14 cellular contexts compared by ENCODE assay signal in the genomic region with DNA sequence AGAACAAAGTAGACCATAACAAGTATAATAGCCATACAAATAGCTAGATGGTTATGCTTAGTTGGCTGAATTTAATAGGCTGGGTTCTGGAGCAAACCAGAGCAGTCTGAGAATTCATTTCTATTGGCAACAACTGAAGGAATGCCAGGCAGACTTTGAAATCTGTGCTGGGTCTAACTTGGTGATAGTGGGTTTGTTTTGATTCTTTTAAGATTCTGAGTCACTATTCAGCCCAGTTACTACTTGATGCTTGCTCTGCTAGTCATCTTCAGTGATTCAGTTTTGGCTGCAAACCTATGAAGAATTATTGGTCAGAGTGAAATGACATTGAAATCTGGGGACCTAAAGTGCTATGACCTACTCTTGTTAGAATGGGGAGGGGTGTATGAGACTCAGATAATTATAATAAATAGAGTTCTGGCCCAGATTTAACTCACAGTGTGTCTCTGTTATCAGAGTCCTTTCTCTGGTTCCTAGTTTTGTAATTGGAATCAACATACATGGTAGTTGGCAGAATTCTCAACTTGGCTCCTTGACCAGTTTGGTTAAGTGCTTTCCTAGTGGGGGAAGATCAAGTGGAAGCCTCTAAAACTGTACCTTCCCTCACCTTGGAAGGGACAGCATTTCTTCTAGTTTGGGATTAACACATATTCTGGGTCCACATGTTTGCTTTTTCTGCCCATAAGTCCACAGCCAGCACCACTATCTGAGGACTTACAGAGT. TPM values are rescaled to one million over a fixed set of nuclear protein-coding genes. Genes with fewer than 3 reads are reported as not detected.
DNase-seq lines count a peak whose midpoint lies in the region; ATAC-seq, FAIRE-seq and TF ChIP-seq lines count a peak whose summit lies in the region.
"Had no signal": no experiment of that assay in that cellular context is flagged by ENCODE, and none has a peak within 500 bp of the region (broad histone marks: within the 10 kb centered on the region; RNA-seq: fewer than 3 reads in every experiment).

No MANE protein-coding gene starts in this region.

- no peaks in the 10 kb centered on the region for H3K9me3 Mint-ChIP-seq in activated CD8-positive, alpha-beta T cell treated with anti-CD3 and anti-CD28 coated beads, Interleukin-2, amount 10 ng/mL, durations not matched to agents 7 days and 5 days (ENCODE audit: insufficient read depth)

- POLR2A ChIA-PET in PC-3 (lab: Charles Lee; ENCODE audit: unreplicated experiment) (no interaction called here), endothelial cell of umbilical vein (lab: Charles Lee) (interaction anchor here (0.6 kb wide), 2 partner anchors 40 to 51 kb away, joined by 3 read pairs; no protein-coding TSS in a partner anchor)
- POLR2A ChIA-PET in activated CD8-positive, alpha-beta T cell treated with anti-CD3 and anti-CD28 coated beads, Interleukin-2, amount 10 ng/mL, durations not matched to agents 7 days and 5 days (lab: Charles Lee): no interaction called here

- H3K36me3 Mint-ChIP-seq in activated CD8-positive, alpha-beta T cell treated with anti-CD3 and anti-CD28 coated beads, Interleukin-2, amount 10 ng/mL, durations not matched to agents 7 days and 5 days (ENCODE audit: low read depth): peaks cover 4% of the 10 kb centered on the region

- H3K27ac ChIP-seq in PC-3 (ENCODE audit: low read length) (peak overlapping the region; percentile 15), endothelial cell of umbilical vein (ENCODE audit: insufficient read depth, low read depth, low read length) (no peak overlapping the region), osteoblast (ENCODE audit: low read depth, low read length) (peak overlapping the region; percentile 80)

- dilution Hi-C loops in endothelial cell of umbilical vein (cut with MboI; ENCODE audit: extremely low pct_ligation_motif_present, low sequenced_read_pairs): no loop called here

- H4K20me1 ChIP-seq in PC-3 (ENCODE audit: low read length) (peaks cover 24% of the 10 kb centered on the region), endothelial cell of umbilical vein (replicated peaks; ENCODE audit: control insufficient read depth, extremely low read depth, insufficient read depth, low read length) (peaks cover 4% of the 10 kb centered on the region), osteoblast (ENCODE audit: insufficient read depth, low read length) (peaks cover 7% of the 10 kb centered on the region)

- H3K27ac Mint-ChIP-seq in activated CD8-positive, alpha-beta T cell treated with anti-CD3 and anti-CD28 coated beads, Interleukin-2, amount 10 ng/mL, durations not matched to agents 7 days and 5 days: no peak overlapping the region

- H3K4me2 ChIP-seq in PC-3 (ENCODE audit: low read length) (peak overlapping the region; percentile 30), endothelial cell of umbilical vein (ENCODE audit: insufficient read depth, low read length) (no peak overlapping the region), osteoblast (ENCODE audit: insufficient read depth, low read length) (peak overlapping the region; percentile 63)

- ATAC-seq in PC-3 (peak; percentile 76), GM19035 (IDR thresholded peaks at IDR 0.05; ENCODE audit: unreplicated experiment) (no peak), GM19452 (IDR thresholded peaks at IDR 0.05; ENCODE audit: unreplicated experiment) (no peak)
- no peak for ATAC-seq in activated CD8-positive, alpha-beta T cell treated with anti-CD3 and anti-CD28 coated beads, Interleukin-2, amount 10 ng/mL, durations not matched to agents 7 days and 5 days

- peaks cover 9% of the 10 kb centered on the region for H3F3A ChIP-seq in PC-3 (ENCODE audit: low read length, unreplicated experiment)

- H3K4me1 ChIP-seq in PC-3 (ENCODE audit: insufficient read depth, low read length) (peaks cover 44% of the 10 kb centered on the region), endothelial cell of umbilical vein (ENCODE audit: control insufficient read depth, extremely low read depth, insufficient read depth, low read length) (peaks cover 17% of the 10 kb centered on the region), osteoblast (ENCODE audit: insufficient read depth, low read length) (peaks cover 32% of the 10 kb centered on the region)

- H3K9ac ChIP-seq in PC-3 (ENCODE audit: low read length) (no peak overlapping the region), endothelial cell of umbilical vein (replicated peaks; ENCODE audit: extremely low read depth, insufficient read depth, low read length) (no peak overlapping the region)

- H3K4me1 Mint-ChIP-seq in activated CD8-positive, alpha-beta T cell treated with anti-CD3 and anti-CD28 coated beads, Interleukin-2, amount 10 ng/mL, durations not matched to agents 7 days and 5 days (ENCODE audit: low read depth): no peaks in the 10 kb centered on the region

- intact Hi-C loops in PC-3 (cut with micrococcal nuclease) (loop anchor here (5.0 kb wide), 2 partner anchors 56 to 154 kb away; partner anchors contain the start of gene SIX4), endothelial cell of umbilical vein (cut with micrococcal nuclease) (no loop called here)

- FAIRE-seq in endothelial cell of umbilical vein (lab: Jason Lieb, UNC): no peak
- FAIRE-seq: H1, islet of Langerhans had no signal

- H3K4me3 ChIP-seq in PC-3 (ENCODE audit: low read length) (no peak overlapping the region), endothelial cell of umbilical vein (replicated peaks in 1 of 3; ENCODE audit: insufficient read depth in 1 of 3, low read depth in 1 of 3, low read length in 3 of 3) (no peak overlapping the region), osteoblast (ENCODE audit: insufficient read depth, low read length) (no peak overlapping the region)
- H3K4me3 ChIP-seq: adrenal gland had no signal

- H3K9me3 ChIP-seq in PC-3 (ENCODE audit: low read length) (no peaks in the 10 kb centered on the region), endothelial cell of umbilical vein (replicated peaks; ENCODE audit: control insufficient read depth, insufficient read depth, low read length) (no peaks in the 10 kb centered on the region), osteoblast (ENCODE audit: low read depth, low read length) (no peaks in the 10 kb centered on the region)
- H3K9me3 ChIP-seq: adrenal gland had no signal

- BruUV-seq in PC-3 (replicated peaks; lab: Mats Ljungman, UMichigan) (no TSS peak), endothelial cell of umbilical vein (replicated peaks; lab: Mats Ljungman, UMichigan) (no TSS peak)

- H3K36me3 ChIP-seq in PC-3 (ENCODE audit: low read depth, low read length) (no peaks in the 10 kb centered on the region), endothelial cell of umbilical vein (ENCODE audit: control insufficient read depth in 2 of 2, extremely low read depth in 1 of 2, insufficient read depth in 2 of 2, low read length in 2 of 2) (no peaks in the 10 kb centered on the region), osteoblast (ENCODE audit: insufficient read depth, low read length) (no peaks in the 10 kb centered on the region)
- H3K36me3 ChIP-seq: adrenal gland had no signal

- no peaks in the 10 kb centered on the region for H3K9me2 ChIP-seq in PC-3 (replicated peaks; ENCODE audit: low read length)

- no peak for TF ChIP-seq POLR2A in endothelial cell of umbilical vein (IDR thresholded peaks at IDR 0.05; ENCODE audit: low read depth, low read length)

- DNase-seq in AG20443 (ENCODE audit: low spot score) (peak; percentile 81), PC-3 (peak; percentile 91), endothelial cell of umbilical vein (ENCODE audit: low read depth, low spot score) (peak; percentile 8), osteoblast (ENCODE audit: insufficient read length, low spot score, missing footprints) (peak; percentile 91), LoVo (ENCODE audit: low spot score) (no peak)
- DNase-seq in activated CD8-positive, alpha-beta T cell treated with anti-CD3 and anti-CD28 coated beads, Interleukin-2, amount 10 ng/mL, durations not matched to agents 7 days and 5 days: no peak
- DNase-seq: COR-L47, NCI-H187, T-helper 2 cell had no signal

- CTCF ChIA-PET in PC-3 (lab: Charles Lee): no interaction called here
- CTCF ChIA-PET in endothelial cell of umbilical vein (lab: Charles Lee): no interaction called here
- CTCF ChIA-PET in activated CD8-positive, alpha-beta T cell treated with anti-CD3 and anti-CD28 coated beads, Interleukin-2, amount 10 ng/mL, durations not matched to agents 7 days and 5 days (lab: Charles Lee): no interaction called here

- H3K27me3 Mint-ChIP-seq in activated CD8-positive, alpha-beta T cell treated with anti-CD3 and anti-CD28 coated beads, Interleukin-2, amount 10 ng/mL, durations not matched to agents 7 days and 5 days (ENCODE audit: low read depth): no peaks in the 10 kb centered on the region

- H3K4me3 Mint-ChIP-seq in activated CD8-positive, alpha-beta T cell treated with anti-CD3 and anti-CD28 coated beads, Interleukin-2, amount 10 ng/mL, durations not matched to agents 7 days and 5 days: no peak overlapping the region

- no peaks in the 10 kb centered on the region for H3K9me1 ChIP-seq in endothelial cell of umbilical vein (replicated peaks; ENCODE audit: control insufficient read depth, extremely low read depth, insufficient read depth, low read length)

- H3K27me3 ChIP-seq in PC-3 (ENCODE audit: low read length): no peaks in the 10 kb centered on the region
- H3K27me3 ChIP-seq in endothelial cell of umbilical vein (ENCODE audit: control insufficient read depth in 2 of 2, insufficient read depth in 2 of 2, low read length in 2 of 2): no peaks in the 10 kb centered on the region
- H3K27me3 ChIP-seq in osteoblast (ENCODE audit: insufficient read depth, low read length): no peaks in the 10 kb centered on the region
- H3K27me3 ChIP-seq: adrenal gland had no signal

- H3K79me2 ChIP-seq in PC-3 (ENCODE audit: low read length) (peaks cover 93% of the 10 kb centered on the region), endothelial cell of umbilical vein (ENCODE audit: control insufficient read depth, insufficient read depth, low read length) (peaks cover 39% of the 10 kb centered on the region), osteoblast (ENCODE audit: insufficient read depth, low read length) (peaks cover 73% of the 10 kb centered on the region)

- TF ChIP-seq CTCF in PC-3 (conservative IDR thresholded peaks at IDR 0.05; ENCODE audit: low read depth, low read length): no peak
- no peak for TF ChIP-seq CTCF in endothelial cell of umbilical vein (IDR thresholded peaks at IDR 0.05; ENCODE audit: extremely low read depth in 1 of 2, insufficient read depth in 1 of 2, low read depth in 1 of 2, low read length in 2 of 2)
- no peak for TF ChIP-seq CTCF in osteoblast (IDR thresholded peaks at IDR 0.05; ENCODE audit: extremely low read depth, low read depth, low read length)

- H2AFZ ChIP-seq in PC-3 (ENCODE audit: low read length) (no peak overlapping the region), endothelial cell of umbilical vein (ENCODE audit: low read depth, low read length) (no peak overlapping the region), osteoblast (ENCODE audit: low read length) (no peak overlapping the region)

RNA-seq across cellular contexts. Expression of gene MNAT1, which starts 43.5 kb away (rescaled TPM):
- total RNA-seq in PC-3 (2014; rRNA removed) (88.6 and 95.7 TPM in 2 replicates), endothelial cell of umbilical vein (55.7 and 58.0 TPM in 2 replicates), osteoblast (51.4 and 57.2 TPM in 2 replicates)
- 32.9 and 35.7 TPM in 2 replicates for polyA plus RNA-seq in endothelial cell of umbilical vein
- 50.8 and 52.6 TPM in 2 replicates for polyA plus RNA-seq in endothelial cell of umbilical vein (2011; cell fraction: cytosol; rRNA removed)
- 37.5 and 37.6 TPM in 2 replicates for polyA plus RNA-seq in endothelial cell of umbilical vein (2011; cell fraction: nucleus; rRNA removed)
- 37.0 and 59.1 TPM in 2 replicates for polyA plus RNA-seq in endothelial cell of umbilical vein (2012)
- polyA minus RNA-seq in endothelial cell of umbilical vein: 35.9 and 49.4 TPM in 2 replicates
- 16.3 TPM for polyA minus RNA-seq in endothelial cell of umbilical vein (2011; cell fraction: cytosol; rRNA and poly(A)+ RNA removed)
- 91.2 and 106 TPM in 2 replicates for polyA minus RNA-seq in endothelial cell of umbilical vein (2011; cell fraction: nucleus; rRNA and poly(A)+ RNA removed)
- total RNA-seq in activated CD8-positive, alpha-beta T cell treated with anti-CD3 and anti-CD28 coated beads, Interleukin-2, amount 10 ng/mL, durations not matched to agents 7 days and 5 days: 10 to 100 TPM; 36.0 to 44.9 TPM

RNA-seq across cellular contexts. Expression of gene SIX4, which starts 53.9 kb away (rescaled TPM):
- total RNA-seq in PC-3 (2014; rRNA removed) (29.2 and 33.2 TPM in 2 replicates), endothelial cell of umbilical vein (4.7 and 7.5 TPM in 2 replicates), osteoblast (14.5 and 15.6 TPM in 2 replicates)
- polyA plus RNA-seq in endothelial cell of umbilical vein: 1.8 and 2.1 TPM in 2 replicates
- polyA plus RNA-seq in endothelial cell of umbilical vein (2011; cell fraction: cytosol; rRNA removed): 1.6 and 2.1 TPM in 2 replicates
- polyA plus RNA-seq in endothelial cell of umbilical vein (2011; cell fraction: nucleus; rRNA removed): 2.6 and 2.9 TPM in 2 replicates
- polyA plus RNA-seq in endothelial cell of umbilical vein (2012): 2.0 and 2.1 TPM in 2 replicates
- 5.5 and 9.0 TPM in 2 replicates for polyA minus RNA-seq in endothelial cell of umbilical vein
- 7.1 TPM for polyA minus RNA-seq in endothelial cell of umbilical vein (2011; cell fraction: cytosol; rRNA and poly(A)+ RNA removed)
- 2.7 and 5.0 TPM in 2 replicates for polyA minus RNA-seq in endothelial cell of umbilical vein (2011; cell fraction: nucleus; rRNA and poly(A)+ RNA removed)
- under 1 TPM in 1 of 2 experiments, not detected in 1; 0.10 TPM for total RNA-seq in activated CD8-positive, alpha-beta T cell treated with anti-CD3 and anti-CD28 coated beads, Interleukin-2, amount 10 ng/mL, durations not matched to agents 7 days and 5 days

Comparison
In these comparisons a context has a peak if more than half of its experiments do, and no peak if none do; other contexts are left out.
1. DNase-seq: peak in AG20443 (single experiment), PC-3 (single experiment), endothelial cell of umbilical vein (single experiment) and osteoblast (single experiment); none in LoVo (single experiment) and activated CD8-positive, alpha-beta T cell treated with anti-CD3 and anti-CD28 coated beads, Interleukin-2, amount 10 ng/mL, durations not matched to agents 7 days and 5 days (single experiment).